Comparison of ENCODE assay signal across 27 cellular contexts in the genomic region with DNA sequence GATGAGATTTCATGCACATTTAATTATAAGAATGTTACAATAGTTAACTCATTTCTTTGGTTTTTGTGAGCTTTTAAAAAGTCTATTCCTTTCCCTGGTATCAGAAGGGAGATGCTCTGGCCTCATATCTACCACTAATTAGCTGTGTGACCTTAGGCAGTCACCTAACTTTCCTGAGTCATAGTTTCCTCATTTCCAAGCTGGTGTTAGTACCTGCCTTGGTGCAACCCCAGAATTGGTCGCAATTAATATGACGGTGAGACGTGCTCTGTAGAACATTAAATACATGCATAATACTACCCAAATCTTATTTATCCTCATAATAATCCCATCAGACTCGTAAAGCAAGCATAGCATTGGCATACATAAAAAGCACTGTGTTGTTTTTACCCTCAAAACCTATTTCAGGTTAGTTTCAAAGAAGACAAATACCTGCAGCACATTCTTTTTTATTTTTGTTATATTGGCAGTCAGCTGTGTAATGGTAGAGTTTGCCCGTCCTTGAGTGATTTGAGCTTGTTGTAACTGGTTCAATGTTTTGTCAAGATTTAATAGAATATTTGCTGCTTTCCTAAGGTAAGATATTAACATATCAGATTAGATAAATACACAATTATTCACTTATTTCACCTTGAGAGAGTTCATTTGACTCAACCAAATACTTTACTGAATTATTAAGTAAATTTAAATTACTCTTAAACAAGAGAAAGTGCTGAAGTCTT. TPM values are rescaled to one million over a fixed set of nuclear protein-coding genes. Genes with fewer than 3 reads are reported as not detected.
DNase-seq lines count a peak whose midpoint lies in the region; ATAC-seq and TF ChIP-seq lines count a peak whose summit lies in the region.
"Had no signal": no experiment of that assay in that cellular context is flagged by ENCODE, and none has a peak within 500 bp of the region (broad histone marks: within the 10 kb centered on the region; RNA-seq: fewer than 3 reads in every experiment).

No MANE protein-coding gene starts in this region.

- no peaks in the 10 kb centered on the region for H3K79me2 ChIP-seq in parathyroid adenoma

- H2AFZ ChIP-seq in IMR-90 (replicated peaks; ENCODE audit: low read length, poor library complexity), result no peak overlapping the region
- H2AFZ ChIP-seq in parathyroid adenoma, result peak overlapping the region; percentile 71

- peak overlapping the region; percentile 57; the same call in 1 of the 2 replicates for H3K14ac ChIP-seq in IMR-90 (replicated peaks; ENCODE audit: low read depth, low read length)

- H3K23ac ChIP-seq in IMR-90 (ENCODE audit: low read depth, low read length), result no peak overlapping the region

- H3K9me3 Mint-ChIP-seq in Caco-2 (ENCODE audit: unreplicated experiment), result no peaks in the 10 kb centered on the region
- H3K9me3 Mint-ChIP-seq: CD14-positive monocyte had no signal

- no peak overlapping the region for H4K91ac ChIP-seq in IMR-90 (ENCODE audit: insufficient read depth, low read depth, low read length)

- peak overlapping the region; percentile 64 for H3K4me3 Mint-ChIP-seq in Caco-2 (ENCODE audit: unreplicated experiment)
- H3K4me3 Mint-ChIP-seq: CD14-positive monocyte; CD8-positive, alpha-beta memory T cell had no signal

- H3K18ac ChIP-seq in IMR-90 (ENCODE audit: low read depth, low read length), result no peak overlapping the region

- H3K4me1 ChIP-seq in Caco-2 (peaks cover 77% of the 10 kb centered on the region), IMR-90 (ENCODE audit: control insufficient read depth, insufficient read depth, low read length) (peaks cover 8% of the 10 kb centered on the region), parathyroid adenoma (peaks cover 14% of the 10 kb centered on the region)
- H3K4me1 ChIP-seq: BE2C had no signal

- H3K27me3 ChIP-seq in Caco-2 (replicated peaks; ENCODE audit: control insufficient read depth, insufficient read depth, low read length) (no peaks in the 10 kb centered on the region), IMR-90 (ENCODE audit: control insufficient read depth, insufficient read depth, low read length) (no peaks in the 10 kb centered on the region), parathyroid adenoma (ENCODE audit: control insufficient read depth, insufficient read depth, low read length) (no peaks in the 10 kb centered on the region)
- H3K27me3 ChIP-seq: BE2C, SJSA1 had no signal

- TF ChIP-seq CTCF in Caco-2 (IDR thresholded peaks at IDR 0.05; ENCODE audit: insufficient read depth in 1 of 2, low read depth in 1 of 2, low read length in 1 of 2, severe bottlenecking in 1 of 2, unreplicated experiment in 1 of 2), result no peak
- TF ChIP-seq CTCF in IMR-90 (conservative IDR thresholded peaks at IDR 0.05; ENCODE audit: low read depth, low read length), result no peak
- TF ChIP-seq CTCF in epithelial cell of esophagus (IDR thresholded peaks at IDR 0.05; ENCODE audit: insufficient read depth, low read depth, low read length, missing control alignments), result no peak
- no peak for TF ChIP-seq CTCF in parathyroid adenoma (IDR thresholded peaks at IDR 0.05)
- no peak for TF ChIP-seq CTCF in coronary artery (IDR thresholded peaks at IDR 0.05)

- H3K4me2 ChIP-seq in IMR-90 (ENCODE audit: low read depth, low read length), result no peak overlapping the region
- H3K4me2 ChIP-seq in parathyroid adenoma (ENCODE audit: low read length), result no peak overlapping the region

- dilution Hi-C loops in IMR-90 (cut with HindIII; ENCODE audit: low sequenced_read_pairs, unreplicated experiment), result no loop called here

- no peak overlapping the region for H3K4me3 ChIP-seq in Caco-2 (ENCODE audit: low read depth, low read length)
- H3K4me3 ChIP-seq in IMR-90 (ENCODE audit: insufficient read depth, low read depth, low read length), result no peak overlapping the region
- H3K4me3 ChIP-seq in epithelial cell of esophagus (ENCODE audit: low read length), result no peak overlapping the region
- no peak overlapping the region for H3K4me3 ChIP-seq in parathyroid adenoma (ENCODE audit: low read depth, low read length)
- H3K4me3 ChIP-seq in coronary artery, result no peak overlapping the region
- H3K4me3 ChIP-seq: SJSA1 had no signal

- H4K8ac ChIP-seq in IMR-90 (ENCODE audit: low read depth in 2 of 2, low read length in 2 of 2), result no peak overlapping the region

- H4K20me1 ChIP-seq in IMR-90 (ENCODE audit: insufficient read depth, low read length), result no peaks in the 10 kb centered on the region

- H3K4me1 Mint-ChIP-seq in Caco-2 (ENCODE audit: low read depth, unreplicated experiment), result peaks cover 50% of the 10 kb centered on the region
- H3K4me1 Mint-ChIP-seq: CD14-positive monocyte; CD8-positive, alpha-beta memory T cell had no signal

- H3K9ac ChIP-seq in IMR-90 (ENCODE audit: low read depth, low read length) (no peak overlapping the region), parathyroid adenoma (no peak overlapping the region)

- peak overlapping the region; percentile 56; the same call in 1 of the 2 replicates for H4K5ac ChIP-seq in IMR-90 (ENCODE audit: low read depth, low read length)

- BruUV-seq in Caco-2 (replicated peaks; lab: Mats Ljungman, UMichigan) (no TSS peak), IMR-90 (replicated peaks; lab: Mats Ljungman, UMichigan) (no TSS peak)

- H3K36me3 Mint-ChIP-seq in Caco-2 (ENCODE audit: insufficient read depth, unreplicated experiment), result no peaks in the 10 kb centered on the region
- H3K36me3 Mint-ChIP-seq: CD14-positive monocyte; CD8-positive, alpha-beta memory T cell had no signal

- no peaks in the 10 kb centered on the region for H3K79me1 ChIP-seq in IMR-90 (ENCODE audit: low read depth in 1 of 2, low read length in 2 of 2)

- in situ Hi-C loops in IMR-90 (cut with MboI; ENCODE audit: low sequenced_read_pairs), result no loop called here

- H3K27ac Mint-ChIP-seq in Caco-2 (ENCODE audit: unreplicated experiment), result peak overlapping the region; percentile 82
- H3K27ac Mint-ChIP-seq: CD8-positive, alpha-beta memory T cell had no signal

- H3K56ac ChIP-seq in IMR-90 (ENCODE audit: extremely low read depth, insufficient read depth, low read length), result no peak overlapping the region

- TF ChIP-seq POLR2A in IMR-90 (IDR thresholded peaks at IDR 0.05; ENCODE audit: low read depth, low read length), result no peak

- H3K27ac ChIP-seq in IMR-90 (ENCODE audit: insufficient read depth, low read length) (no peak overlapping the region), parathyroid adenoma (peak overlapping the region; percentile 53), coronary artery (no peak overlapping the region)
- H3K27ac ChIP-seq: HL-60, SJSA1 had no signal

- H3K9me3 ChIP-seq in Caco-2 (no peaks in the 10 kb centered on the region), IMR-90 (ENCODE audit: control insufficient read depth, insufficient read depth, low read length) (no peaks in the 10 kb centered on the region), parathyroid adenoma (ENCODE audit: control insufficient read depth, low read length) (no peaks in the 10 kb centered on the region)
- H3K9me3 ChIP-seq: BE2C, SJSA1 had no signal

- 0 out of 2 replicates have a peak overlapping the region, but pooled peaks have one; percentile 39 for H3K4ac ChIP-seq in IMR-90 (ENCODE audit: low read depth, low read length)

- TF ChIP-seq RAD21 in IMR-90 (IDR thresholded peaks at IDR 0.05; ENCODE audit: low read length), result no peak

- no peak overlapping the region for H2BK20ac ChIP-seq in IMR-90 (ENCODE audit: low read depth, low read length)

- WGBS in IMR-90 (ENCODE audit: extremely low coverage in 2 of 2, insufficient read length in 1 of 2), 2 experiments, result 94% methylated on average over 3 of the region's 5 CpGs; no CpG with 5 or more reads in 1 of the 2 experiments

- H2BK120ac ChIP-seq in IMR-90 (ENCODE audit: low read depth, low read length), result no peak overlapping the region

- H3K27me3 Mint-ChIP-seq in Caco-2 (ENCODE audit: insufficient read depth, unreplicated experiment), result no peaks in the 10 kb centered on the region

- CTCF ChIA-PET in Caco-2 (lab: Charles Lee) (interaction anchor here (0.6 to 1.2 kb wide), 7 partner anchors 17 to 159 kb away, joined by 3 to 6 read pairs (median 3); no protein-coding TSS in a partner anchor), IMR-90 (lab: Yijun Ruan, JAX) (interaction anchor here (0.9 to 1.3 kb wide), 2 partner anchors 10 to 17 kb away, joined by 3 to 4 read pairs; no protein-coding TSS in a partner anchor)

- POLR2A ChIA-PET in Caco-2 (lab: Charles Lee) (no interaction called here), IMR-90 (lab: Charles Lee; ENCODE audit: unreplicated experiment) (no interaction called here)

- H3K9me1 ChIP-seq in IMR-90 (ENCODE audit: insufficient read depth, low read length), result peaks cover 6% of the 10 kb centered on the region; the same call in 1 of the 2 replicates

- no peak overlapping the region for H2AK9ac ChIP-seq in IMR-90 (replicated peaks; ENCODE audit: low read depth, low read length, poor library complexity)

- no peak for ATAC-seq in IMR-90 (ENCODE audit: low read depth)
- no peak for ATAC-seq in HG03175 (IDR thresholded peaks at IDR 0.05; ENCODE audit: unreplicated experiment)

- peak overlapping the region; percentile 57; the same call in 1 of the 2 replicates for H2AK5ac ChIP-seq in IMR-90 (ENCODE audit: low read depth, low read length)

- H2BK15ac ChIP-seq in IMR-90 (ENCODE audit: low read depth, low read length), result no peak overlapping the region; the same call in 2 of the 3 replicates

- no peak overlapping the region for H2BK5ac ChIP-seq in IMR-90 (ENCODE audit: low read depth, low read length, poor library complexity, severe bottlenecking)

- DNase-seq in Caco-2, result no peak
- DNase-seq in IMR-90, result no peak
- peak; percentile 61 for DNase-seq in epithelial cell of esophagus (ENCODE audit: low read depth)
- DNase-seq in coronary artery (ENCODE audit: low spot score), result no peak
- DNase-seq in DMS153 (lab: John Stamatoyannopoulos, UW), result no peak
- DNase-seq: 8988T; ACHN; BE2C; Calu3; CD8-positive, alpha-beta memory T cell; DND-41; GOT3; KG1; MM.1S; NCI-H1694; NCI-H2081; NCI-H2171; NCI-H226; NCI-H510A; NCI-H69; Right ventricle myocardium superior; RPMI8226 had no signal

- intact Hi-C loops in Caco-2 (cut with micrococcal nuclease; ENCODE audit: unreplicated experiment) (loop anchor here (1.0 to 2.0 kb wide), 6 partner anchors 11 to 61 kb away; no protein-coding TSS in a partner anchor), IMR-90 (cut with micrococcal nuclease) (loop anchor here (5.0 kb wide), 1 partner anchor 43 kb away; no protein-coding TSS in a partner anchor)

- H3K36me3 ChIP-seq in Caco-2 (ENCODE audit: control insufficient read depth, insufficient read depth, low read length) (no peaks in the 10 kb centered on the region), IMR-90 (ENCODE audit: control insufficient read depth, insufficient read depth, low read length) (no peaks in the 10 kb centered on the region), parathyroid adenoma (ENCODE audit: control insufficient read depth, insufficient read depth, low read length) (no peaks in the 10 kb centered on the region)
- H3K36me3 ChIP-seq: BE2C, SJSA1 had no signal

TF ChIP-seq in IMR-90, 13 proteins besides CTCF, POLR2A, EP300 and RAD21:
- TF ChIP-seq MXI1 (IDR thresholded peaks at IDR 0.05; ENCODE audit: borderline replicate concordance, low read depth, low read length), result no peak
- TF ChIP-seq SMC3 (IDR thresholded peaks at IDR 0.05; ENCODE audit: low read depth, low read length), result no peak
TF ChIP-seq in IMR-90: peak in this region for 0.

RNA-seq across cellular contexts. Expression of gene LAMB1, which starts 31.0 kb away (rescaled TPM):
- 418 and 431 TPM in 2 replicates for total RNA-seq in Caco-2 (2022)
- total RNA-seq in IMR-90 (2012; rRNA removed), result 117 TPM in 2 replicates
- polyA plus RNA-seq in IMR-90 (2012; rRNA removed), result 97.5 and 114 TPM in 2 replicates
- 83.3 and 90.8 TPM in 2 replicates for polyA plus RNA-seq in IMR-90 (2012; cell fraction: cytosol; rRNA removed)
- polyA plus RNA-seq in IMR-90 (2012; cell fraction: nucleus; rRNA removed; ENCODE audit: low replicate concordance), result 304 and 403 TPM in 2 replicates
- total RNA-seq: CD8-positive, alpha-beta memory T cell had no signal
